Comparison of ENCODE assay signal across 28 cellular contexts in genomic region chr11:129720156-129720555, GRCh38.
DNase-seq lines count a peak whose midpoint lies in the region; ATAC-seq, FAIRE-seq and TF ChIP-seq lines count a peak whose summit lies in the region.
"Had no signal": no experiment of that assay in that cellular context is flagged by ENCODE, and none has a peak within 500 bp of the region (broad histone marks: within the 10 kb centered on the region; RNA-seq: fewer than 3 reads in every experiment).

No MANE protein-coding gene starts in this region.

- CTCF ChIA-PET in HepG2 (lab: Yijun Ruan, JAX; ENCODE audit: low intra/inter-chr PET ratio, low total read pairs) = no interaction called here

- no peaks in the 10 kb centered on the region for H3K36me3 ChIP-seq in HepG2 (replicated peaks in 1 of 2; ENCODE audit: control insufficient read depth in 1 of 2, insufficient read depth in 2 of 2, low read length in 2 of 2)
- H3K36me3 ChIP-seq in right lobe of liver = no peaks in the 10 kb centered on the region
- H3K36me3 ChIP-seq in MG63 = no peaks in the 10 kb centered on the region
- H3K36me3 ChIP-seq: SJCRH30 had no signal

- TF ChIP-seq POLR2A in HepG2 (IDR thresholded peaks at IDR 0.05; ENCODE audit: insufficient read depth in 1 of 2, low read depth in 2 of 2, low read length in 2 of 2) = no peak
- TF ChIP-seq POLR2A in right lobe of liver (IDR thresholded peaks at IDR 0.05) = no peak

- H3K27ac Mint-ChIP-seq in stimulated activated naive B cell treated with anti-CD40 and anti-IgM and Interleukin-4, amounts not matched to agents 10 μg/mL and 1 μg/mL and 100 μg/mL, for 72 hours = no peak overlapping the region
- H3K27ac Mint-ChIP-seq: B cell; CD8-positive, alpha-beta T cell; IgD-negative memory B cell had no signal

- peaks cover 8 to 46% of the 10 kb centered on the region in 2 experiments; a peak in 3 of 5 replicates for H3K27me3 ChIP-seq in HepG2 (ENCODE audit: control insufficient read depth in 1 of 2, insufficient read depth in 2 of 2, low read length in 2 of 2)
- no peaks in the 10 kb centered on the region for H3K27me3 ChIP-seq in right lobe of liver
- H3K27me3 ChIP-seq in MG63 = no peaks in the 10 kb centered on the region; the same call in none of the 2 replicates
- H3K27me3 ChIP-seq: SJCRH30 had no signal

- H3K4me2 ChIP-seq in HepG2 (ENCODE audit: low read depth, low read length) = no peak overlapping the region
- H3K4me2 ChIP-seq: KMS-11 had no signal

- TF ChIP-seq CTCF in HepG2 (CRISPR knock-in tag; IDR thresholded peaks at IDR 0.05) = no peak
- TF ChIP-seq CTCF in right lobe of liver (IDR thresholded peaks at IDR 0.05) = no peak

- H3K27me3 Mint-ChIP-seq in stimulated activated naive B cell treated with anti-CD40 and anti-IgM and Interleukin-4, amounts not matched to agents 10 μg/mL and 1 μg/mL and 100 μg/mL, for 72 hours = peaks cover 0 to 4% of the 10 kb centered on the region in 2 donors
- H3K27me3 Mint-ChIP-seq: B cell, IgD-negative memory B cell had no signal

- H3K79me2 ChIP-seq in HepG2 (ENCODE audit: insufficient read depth, low read length) = no peaks in the 10 kb centered on the region

- no peak for TF ChIP-seq RAD21 in HepG2 (CRISPR knock-in tag; IDR thresholded peaks at IDR 0.05)

- TF ChIP-seq EP300 in HepG2 (IDR thresholded peaks at IDR 0.05; ENCODE audit: low read depth in 2 of 2, low read length in 2 of 2) = no peak
- TF ChIP-seq EP300 in HepG2 (CRISPR knock-in tag; IDR thresholded peaks at IDR 0.05; ENCODE audit: borderline replicate concordance) = no peak

- H3K9me3 ChIP-seq in HepG2 (ENCODE audit: low read length) (no peaks in the 10 kb centered on the region), right lobe of liver (no peaks in the 10 kb centered on the region), MG63 (no peaks in the 10 kb centered on the region)
- H3K9me3 ChIP-seq: Caco-2, SJCRH30 had no signal

- H3K27ac ChIP-seq in HepG2 (ENCODE audit: extremely low read length, insufficient read depth, low read length) (no peak overlapping the region), right lobe of liver (no peak overlapping the region)
- H3K27ac ChIP-seq: 22Rv1, C4-2B, KMS-11, SJCRH30 had no signal

- DNase-seq in DMS153 (lab: John Stamatoyannopoulos, UW) (peak; percentile 2), DMS153 treated with DMSO at 0.1 percent for 48 hours (lab: John Stamatoyannopoulos, UW; ENCODE audit: unreplicated experiment) (no peak), HepG2 (ENCODE audit: low spot score) (no peak), right lobe of liver (no peak), islet precursor cell (peak; percentile 31), DMS114 treated with DMSO at 0.1 percent for 48 hours (lab: John Stamatoyannopoulos, UW; ENCODE audit: unreplicated experiment) (no peak), MG63 (no peak)
- DNase-seq in stimulated activated naive B cell treated with anti-CD40 and anti-IgM and Interleukin-4, amounts not matched to agents 10 μg/mL and 1 μg/mL and 100 μg/mL, for 72 hours = no peak
- DNase-seq: DND-41, NCI-H1048, NCI-H1417, NCI-H1694, NCI-H2081, NCI-H446 treated with DMSO at 0.1 percent for 48 hours, NCI-H774, PC-3, SJCRH30 had no signal

- H3K4me3 Mint-ChIP-seq in stimulated activated naive B cell treated with anti-CD40 and anti-IgM and Interleukin-4, amounts not matched to agents 10 μg/mL and 1 μg/mL and 100 μg/mL, for 72 hours = no peak overlapping the region
- H3K4me3 Mint-ChIP-seq: B cell; CD8-positive, alpha-beta T cell; IgD-negative memory B cell had no signal

- H3K4me1 ChIP-seq in HepG2 (ENCODE audit: insufficient read depth, low read length) (no peaks in the 10 kb centered on the region), right lobe of liver (no peaks in the 10 kb centered on the region)
- H3K4me1 ChIP-seq: Caco-2, SJCRH30 had no signal

- 22% methylated on average over 4 of the region's 4 CpGs for WGBS in HepG2 (ENCODE audit: low lambda C conversion rate)
- no CpG with 5 or more reads among the region's 4 CpGs for WGBS in right lobe of liver (ENCODE audit: insufficient coverage, low coverage, low lambda C conversion rate, missing lambda C conversion rate)

- no peaks in the 10 kb centered on the region for H3K36me3 Mint-ChIP-seq in stimulated activated naive B cell treated with anti-CD40 and anti-IgM and Interleukin-4, amounts not matched to agents 10 μg/mL and 1 μg/mL and 100 μg/mL, for 72 hours
- H3K36me3 Mint-ChIP-seq: CD8-positive, alpha-beta T cell; IgD-negative memory B cell had no signal

- ATAC-seq in HepG2 (no peak), right lobe of liver (no peak)
- ATAC-seq in stimulated activated naive B cell treated with anti-CD40 and anti-IgM and Interleukin-4, amounts not matched to agents 10 μg/mL and 1 μg/mL and 100 μg/mL, for 72 hours (replicated peaks) = no peak
- ATAC-seq: CD8-positive, alpha-beta T cell; HCT116; PC-3; Right ventricle myocardium inferior; SK-N-SH treated with all-trans-retinoic acid at 6 μM for 48 hours had no signal

- POLR2A ChIA-PET in HepG2 (lab: Yijun Ruan, JAX) = no interaction called here

- no TSS peak for BruUV-seq in HepG2 (replicated peaks; lab: Mats Ljungman, UMichigan)

- no peak overlapping the region for H3K9ac ChIP-seq in HepG2 (ENCODE audit: insufficient read depth, low read depth, low read length)
- H3K9ac ChIP-seq: KMS-11 had no signal

- no peaks in the 10 kb centered on the region for H3K4me1 Mint-ChIP-seq in stimulated activated naive B cell treated with anti-CD40 and anti-IgM and Interleukin-4, amounts not matched to agents 10 μg/mL and 1 μg/mL and 100 μg/mL, for 72 hours
- H3K4me1 Mint-ChIP-seq: B cell had no signal

- in situ Hi-C loops in HepG2 (cut with HindIII; ENCODE audit: extremely low pct_ligation_motif_present, low pct_unique_long_range_greater_than_20kb) = no loop called here

- no peaks in the 10 kb centered on the region for H3K9me3 Mint-ChIP-seq in stimulated activated naive B cell treated with anti-CD40 and anti-IgM and Interleukin-4, amounts not matched to agents 10 μg/mL and 1 μg/mL and 100 μg/mL, for 72 hours
- H3K9me3 Mint-ChIP-seq: CD8-positive, alpha-beta T cell had no signal

- no peak for FAIRE-seq in HepG2 (lab: Jason Lieb, UNC)
- FAIRE-seq: GM19239 had no signal

- no peak overlapping the region for H2AFZ ChIP-seq in HepG2 (ENCODE audit: low read length)

- intact Hi-C loops in HepG2 (cut with micrococcal nuclease; ENCODE audit: unreplicated experiment) (no loop called here), right lobe of liver (cut with DNase I) (no loop called here)

- H4K20me1 ChIP-seq in HepG2 (ENCODE audit: insufficient read depth, low read length) = no peaks in the 10 kb centered on the region

- H3K4me3 ChIP-seq in HepG2 (replicated peaks in 1 of 3; ENCODE audit: insufficient read depth in 1 of 3, low read depth in 2 of 3, low read length in 3 of 3) (no peak overlapping the region), right lobe of liver (no peak overlapping the region), MG63 (no peak overlapping the region)
- H3K4me3 ChIP-seq: SJCRH30 had no signal

TF ChIP-seq in HepG2, 621 proteins besides CTCF, POLR2A, EP300 and RAD21:
- TF ChIP-seq CEBPB (IDR thresholded peaks at IDR 0.05; ENCODE audit: borderline replicate concordance, low read depth, low read length) = peak; percentile 40; the same call in 1 of the 2 replicates
- TF ChIP-seq HOXD1 (CRISPR knock-in tag; IDR thresholded peaks at IDR 0.05) = no peak
- TF ChIP-seq REL (CRISPR knock-in tag; conservative IDR thresholded peaks at IDR 0.05) = no peak
- TF ChIP-seq ELF4 (CRISPR knock-in tag; IDR thresholded peaks at IDR 0.05; ENCODE audit: borderline replicate concordance) = no peak
- no peak for TF ChIP-seq ZNF572 (CRISPR knock-in tag; IDR thresholded peaks at IDR 0.05)

Comparison
In these comparisons a context has a peak if more than half of its experiments do, and no peak if none do; other contexts are left out.
1. DNase-seq: peak in DMS153 (single experiment) and islet precursor cell (single experiment); none in DMS153 treated with DMSO at 0.1 percent for 48 hours (single experiment), HepG2 (single experiment), right lobe of liver (0 of 3), DMS114 treated with DMSO at 0.1 percent for 48 hours (single experiment), MG63 (single experiment) and stimulated activated naive B cell treated with anti-CD40 and anti-IgM and Interleukin-4, amounts not matched to agents 10 μg/mL and 1 μg/mL and 100 μg/mL, for 72 hours (single experiment).